9 cellular contexts compared by ENCODE assay signal in the genomic region with DNA sequence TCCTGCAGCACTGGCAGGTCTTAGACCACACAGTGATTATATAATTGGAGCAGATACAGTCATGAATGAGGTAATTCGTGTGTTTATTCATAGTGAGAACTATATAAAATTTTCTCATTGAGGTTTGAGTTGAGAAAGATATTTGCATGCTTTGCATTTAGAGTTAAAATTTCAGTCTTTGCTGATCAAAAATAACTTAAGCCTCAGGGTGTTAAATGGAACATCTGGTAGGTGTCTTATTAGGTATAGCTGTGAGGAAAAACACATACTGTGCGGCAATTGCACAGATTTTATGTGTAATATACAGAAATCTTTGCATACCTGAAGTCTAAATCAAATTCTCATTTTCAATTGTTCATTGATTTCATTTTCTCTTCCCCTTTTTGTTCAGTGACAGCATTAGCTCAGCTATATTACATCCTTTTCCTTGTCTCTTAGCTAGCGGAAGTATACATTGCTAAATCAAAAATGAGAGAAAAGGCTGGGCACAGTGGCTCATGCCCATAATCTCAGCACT. TPM values are rescaled to one million over a fixed set of nuclear protein-coding genes. Genes with fewer than 3 reads are reported as not detected.
DNase-seq lines count a peak whose midpoint lies in the region; ATAC-seq lines count a peak whose summit lies in the region.
"Had no signal": no experiment of that assay in that cellular context is flagged by ENCODE, and none has a peak within 500 bp of the region (broad histone marks: within the 10 kb centered on the region; RNA-seq: fewer than 3 reads in every experiment).

No MANE protein-coding gene starts in this region.

- H3K4me3 Mint-ChIP-seq in stimulated activated effector memory CD8-positive, alpha-beta T cell treated with anti-CD3 and anti-CD28 coated beads, Interleukin-12 subunit alpha, Interleukin-12 subunit beta, amount 100 ng/mL, for 72 hours: no peak overlapping the region

- H3K36me3 Mint-ChIP-seq in stimulated activated effector memory CD8-positive, alpha-beta T cell treated with anti-CD3 and anti-CD28 coated beads, Interleukin-12 subunit alpha, Interleukin-12 subunit beta, amount 100 ng/mL, for 72 hours: peaks cover 79% of the 10 kb centered on the region

- H3K36me3 ChIP-seq in effector memory CD4-positive, alpha-beta T cell (ENCODE audit: control insufficient read depth, insufficient read depth, low read length): peaks cover 52% of the 10 kb centered on the region

- no peaks in the 10 kb centered on the region for H3K9me3 Mint-ChIP-seq in stimulated activated effector memory CD8-positive, alpha-beta T cell treated with anti-CD3 and anti-CD28 coated beads, Interleukin-12 subunit alpha, Interleukin-12 subunit beta, amount 100 ng/mL, for 72 hours

- no peaks in the 10 kb centered on the region for H3K9me3 ChIP-seq in effector memory CD4-positive, alpha-beta T cell (ENCODE audit: control insufficient read depth, low read length)

- ATAC-seq in GM19023 (IDR thresholded peaks at IDR 0.05; ENCODE audit: unreplicated experiment): peak; percentile 66
- peak; percentile 79 for ATAC-seq in HG02571 (IDR thresholded peaks at IDR 0.05; ENCODE audit: unreplicated experiment)
- ATAC-seq in HG03442 (IDR thresholded peaks at IDR 0.05; ENCODE audit: unreplicated experiment): peak; percentile 75
- ATAC-seq in stimulated activated effector memory CD8-positive, alpha-beta T cell treated with anti-CD3 and anti-CD28 coated beads, Interleukin-12 subunit alpha, Interleukin-12 subunit beta, amount 100 ng/mL, for 72 hours: no peak
- ATAC-seq: HepG2 had no signal

- no peak overlapping the region for H3K4me3 ChIP-seq in effector memory CD4-positive, alpha-beta T cell (ENCODE audit: insufficient read depth, low read depth, low read length, poor library complexity, severe bottlenecking)

- no peaks in the 10 kb centered on the region for H3K4me1 ChIP-seq in effector memory CD4-positive, alpha-beta T cell (ENCODE audit: control insufficient read depth, insufficient read depth, low read length, poor library complexity, severe bottlenecking)

- DNase-seq in stimulated activated effector memory CD8-positive, alpha-beta T cell treated with anti-CD3 and anti-CD28 coated beads, Interleukin-12 subunit alpha, Interleukin-12 subunit beta, amount 100 ng/mL, for 72 hours (ENCODE audit: low spot score in 2 of 2): no peak
- DNase-seq in mucosa of gallbladder (ENCODE audit: low spot score): no peak
- no peak for DNase-seq in effector memory CD4-positive, alpha-beta T cell
- DNase-seq in COR-L47 (lab: John Stamatoyannopoulos, UW): no peak
- DNase-seq: NCI-H774 had no signal

- peak overlapping the region; percentile 75 for H3K27ac Mint-ChIP-seq in stimulated activated effector memory CD8-positive, alpha-beta T cell treated with anti-CD3 and anti-CD28 coated beads, Interleukin-12 subunit alpha, Interleukin-12 subunit beta, amount 100 ng/mL, for 72 hours

- H3K27me3 ChIP-seq in effector memory CD4-positive, alpha-beta T cell (replicated peaks; ENCODE audit: control insufficient read depth, insufficient read depth, low read length, poor library complexity, severe bottlenecking): no peaks in the 10 kb centered on the region

- H3K4me1 Mint-ChIP-seq in stimulated activated effector memory CD8-positive, alpha-beta T cell treated with anti-CD3 and anti-CD28 coated beads, Interleukin-12 subunit alpha, Interleukin-12 subunit beta, amount 100 ng/mL, for 72 hours: peaks cover 9% of the 10 kb centered on the region

- H3K27ac ChIP-seq in effector memory CD4-positive, alpha-beta T cell (ENCODE audit: insufficient read depth, low read length, poor library complexity, severe bottlenecking): no peak overlapping the region

RNA-seq across cellular contexts. Expression of gene GORASP2, which starts 21.2 kb away (rescaled TPM):
- total RNA-seq in mucosa of gallbladder: 71.9 TPM
